In the genomic region with DNA sequence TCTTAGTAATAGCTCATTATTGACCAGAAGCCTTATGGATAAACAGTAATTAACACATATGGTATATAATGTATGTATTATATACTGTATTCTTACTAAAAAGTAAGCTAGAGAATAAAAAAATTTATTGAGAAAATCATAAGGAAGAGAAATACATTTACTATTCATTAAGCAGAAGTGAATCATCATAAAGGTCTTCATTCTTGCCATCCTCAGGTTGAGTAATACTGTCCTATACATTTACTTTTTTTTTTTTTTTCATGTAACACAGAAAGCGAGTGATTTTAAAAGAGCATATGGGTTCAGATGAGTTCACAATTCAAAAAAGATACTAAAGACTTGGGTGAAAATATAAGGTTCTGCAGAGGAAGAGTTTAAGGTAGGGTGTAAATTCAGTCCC, we compare ENCODE assay signal across 17 cellular contexts.
DNase-seq lines count a peak whose midpoint lies in the region; ATAC-seq and TF ChIP-seq lines count a peak whose summit lies in the region.
"Had no signal": no experiment of that assay in that cellular context is flagged by ENCODE, and none has a peak within 500 bp of the region (broad histone marks: within the 10 kb centered on the region; RNA-seq: fewer than 3 reads in every experiment).

No MANE protein-coding gene starts in this region.

- H3K36me3 ChIP-seq in PC-3 (ENCODE audit: low read depth, low read length) (no peaks in the 10 kb centered on the region), stomach (no peaks in the 10 kb centered on the region)

- peaks cover 75% of the 10 kb centered on the region for H3K4me1 Mint-ChIP-seq in chondrocyte (ENCODE audit: low read depth)
- H3K4me1 Mint-ChIP-seq in mesothelial cell of epicardium, result peaks cover 60% of the 10 kb centered on the region
- H3K4me1 Mint-ChIP-seq in type B pancreatic cell (ENCODE audit: unreplicated experiment), result peaks cover 52% of the 10 kb centered on the region
- H3K4me1 Mint-ChIP-seq: H9 had no signal

- no peaks in the 10 kb centered on the region for H3K9me3 Mint-ChIP-seq in chondrocyte (ENCODE audit: low read depth)
- no peaks in the 10 kb centered on the region for H3K9me3 Mint-ChIP-seq in mesothelial cell of epicardium
- H3K9me3 Mint-ChIP-seq in type B pancreatic cell, result no peaks in the 10 kb centered on the region
- H3K9me3 Mint-ChIP-seq: CD4-positive, alpha-beta memory T cell; GM23338; H9 had no signal

- H3K27ac Mint-ChIP-seq in chondrocyte (ENCODE audit: unreplicated experiment) (peak overlapping the region; percentile 60), mesothelial cell of epicardium (peak overlapping the region; percentile 12), type B pancreatic cell (peak overlapping the region; percentile 32)
- H3K27ac Mint-ChIP-seq: GM23338, H9 had no signal

- H3K36me3 Mint-ChIP-seq in chondrocyte (ENCODE audit: low read depth) (no peaks in the 10 kb centered on the region), mesothelial cell of epicardium (no peaks in the 10 kb centered on the region), type B pancreatic cell (peaks cover 5% of the 10 kb centered on the region)

- ATAC-seq in PC-3, result no peak
- no peak for ATAC-seq in GM21737 (IDR thresholded peaks at IDR 0.05; ENCODE audit: unreplicated experiment)
- ATAC-seq: GM12878, GM23338, HCT116 had no signal

- no peaks in the 10 kb centered on the region for H3K79me2 ChIP-seq in PC-3 (ENCODE audit: low read length)

- H3K9me3 ChIP-seq in PC-3 (ENCODE audit: low read length), result no peaks in the 10 kb centered on the region
- H3K9me3 ChIP-seq in stomach, result no peaks in the 10 kb centered on the region

- POLR2A ChIA-PET in PC-3 (lab: Charles Lee; ENCODE audit: unreplicated experiment), result no interaction called here

- H3K4me1 ChIP-seq in PC-3 (ENCODE audit: insufficient read depth, low read length), result peaks cover 63% of the 10 kb centered on the region
- H3K4me1 ChIP-seq in stomach, result peaks cover 25 to 62% (median 45%) of the 10 kb centered on the region in 4 donors

- H3K9me2 ChIP-seq in PC-3 (replicated peaks; ENCODE audit: low read length), result no peaks in the 10 kb centered on the region

- intact Hi-C loops in PC-3 (cut with micrococcal nuclease), result no loop called here
- intact Hi-C loops in stomach (cut with DNase I; ENCODE audit: low total_unique reads), result no loop called here

- no peaks in the 10 kb centered on the region for H3F3A ChIP-seq in PC-3 (ENCODE audit: low read length, unreplicated experiment)

- no peaks in the 10 kb centered on the region for H4K20me1 ChIP-seq in PC-3 (ENCODE audit: low read length)

- H3K27me3 ChIP-seq in PC-3 (ENCODE audit: low read length) (no peaks in the 10 kb centered on the region), stomach (no peaks in the 10 kb centered on the region)

- no peak overlapping the region for H3K4me3 Mint-ChIP-seq in chondrocyte (ENCODE audit: unreplicated experiment)
- no peak overlapping the region for H3K4me3 Mint-ChIP-seq in mesothelial cell of epicardium
- H3K4me3 Mint-ChIP-seq in type B pancreatic cell, result no peak overlapping the region
- H3K4me3 Mint-ChIP-seq: CD4-positive, alpha-beta memory T cell; GM23338; H9 had no signal

- H3K9ac ChIP-seq in PC-3 (ENCODE audit: low read length), result no peak overlapping the region

- no peak for TF ChIP-seq EP300 in stomach (IDR thresholded peaks at IDR 0.05)

- TF ChIP-seq POLR2A in stomach (IDR thresholded peaks at IDR 0.05), result no peak

- H3K4me2 ChIP-seq in PC-3 (ENCODE audit: low read length), result no peak overlapping the region
- H3K4me2 ChIP-seq: GM23338 had no signal

- no TSS peak for BruUV-seq in PC-3 (replicated peaks; lab: Mats Ljungman, UMichigan)

- TF ChIP-seq CTCF in PC-3 (conservative IDR thresholded peaks at IDR 0.05; ENCODE audit: low read depth, low read length) (no peak), chondrocyte (IDR thresholded peaks at IDR 0.05) (no peak), mesothelial cell of epicardium (IDR thresholded peaks at IDR 0.05; ENCODE audit: unreplicated experiment) (no peak), type B pancreatic cell (conservative IDR thresholded peaks at IDR 0.05) (no peak), stomach (IDR thresholded peaks at IDR 0.05) (no peak)

- no peak for DNase-seq in PC-3
- no peak for DNase-seq in chondrocyte (ENCODE audit: low spot score)
- no peak for DNase-seq in mesothelial cell of epicardium (ENCODE audit: low spot score in 2 of 2, unreplicated experiment in 2 of 2)
- DNase-seq in type B pancreatic cell (ENCODE audit: extremely low spot score, unreplicated experiment), result no peak
- DNase-seq in stomach, result no peak
- no peak for DNase-seq in midbrain (lab: John Stamatoyannopoulos, UW)
- DNase-seq: C1 segment of cervical spinal cord; CD4-positive, alpha-beta memory T cell; DMS 273 treated with DMSO at 0.1 percent for 48 hours; DMS79; EL; GDM1; H9 had no signal

- H3K27ac ChIP-seq in PC-3 (ENCODE audit: low read length) (peak overlapping the region; percentile 15; the same call in 1 of the 2 replicates), stomach (peak overlapping the region in 1 of 5 donors; percentile 88)

- CTCF ChIA-PET in PC-3 (lab: Charles Lee), result no interaction called here

- 93 to 100% (median 97%) methylated on average over 1 of the region's 1 CpG for WGBS in stomach, 5 donors

- H3K27me3 Mint-ChIP-seq in chondrocyte (ENCODE audit: low read depth) (no peaks in the 10 kb centered on the region), mesothelial cell of epicardium (ENCODE audit: low read depth) (no peaks in the 10 kb centered on the region), type B pancreatic cell (no peaks in the 10 kb centered on the region)
- H3K27me3 Mint-ChIP-seq: CD4-positive, alpha-beta memory T cell had no signal

- H3K4me3 ChIP-seq in PC-3 (ENCODE audit: low read length) (no peak overlapping the region), stomach (no peak overlapping the region)
- H3K4me3 ChIP-seq: GM12878, GM23338 had no signal

- no peak overlapping the region for H2AFZ ChIP-seq in PC-3 (ENCODE audit: low read length)
- H2AFZ ChIP-seq: GM23338 had no signal
